In the genomic region with DNA sequence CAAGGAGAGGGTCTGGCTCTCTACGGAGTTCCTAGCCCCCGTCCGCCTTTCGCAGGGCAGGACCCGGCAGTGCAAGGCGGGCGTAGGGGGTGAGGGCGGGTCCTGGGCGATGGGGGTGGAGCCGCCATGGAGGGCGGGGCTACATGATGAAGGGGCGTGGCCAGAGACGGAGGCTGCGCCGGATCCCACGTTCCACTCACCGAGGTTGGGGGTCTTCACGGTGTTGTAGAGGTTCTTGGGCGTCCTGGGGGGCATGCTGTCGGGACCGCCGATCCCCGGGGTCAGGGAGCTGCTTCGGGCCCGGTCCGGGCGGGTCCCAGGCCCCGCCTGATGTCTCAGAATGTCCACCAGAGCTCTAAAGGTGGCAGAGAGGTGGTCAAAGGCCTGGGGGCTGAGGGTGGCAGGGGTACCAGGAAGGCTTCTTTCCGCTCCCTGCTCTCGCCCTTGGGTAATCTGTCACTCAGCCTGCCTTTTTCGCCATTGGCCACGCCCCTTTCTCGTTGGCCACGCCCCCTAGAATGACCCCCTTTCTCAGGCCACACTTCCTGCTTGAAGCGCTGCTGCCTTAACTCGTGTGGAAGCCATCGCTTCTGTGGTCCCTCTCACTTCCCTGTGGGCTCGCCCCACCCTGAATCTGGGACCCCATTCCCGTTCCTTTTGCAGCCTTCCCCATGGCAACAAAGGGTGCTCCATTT, we compare ENCODE assay signal across 12 cellular contexts. TPM values are rescaled to one million over a fixed set of nuclear protein-coding genes. Genes with fewer than 3 reads are reported as not detected.
A peak's percentile ranks its signal among the peaks of the same experiment; 100 is the strongest.
DNase-seq lines count a peak whose midpoint lies in the region; ATAC-seq and TF ChIP-seq lines count a peak whose summit lies in the region.
"Had no signal": no experiment of that assay in that cellular context is flagged by ENCODE, and none has a peak within 500 bp of the region (broad histone marks: within the 10 kb centered on the region; RNA-seq: fewer than 3 reads in every experiment).

No MANE protein-coding gene starts in this region.

- peaks cover 17% of the 10 kb centered on the region for H3K36me3 Mint-ChIP-seq in glutamatergic neuron (ENCODE audit: unreplicated experiment)

- H3K4me3 Mint-ChIP-seq in glutamatergic neuron (ENCODE audit: unreplicated experiment), result peak overlapping the region; percentile 58

- peak overlapping the region; percentile 75 for H3K27ac ChIP-seq in 22Rv1
- H3K27ac ChIP-seq: right lobe of liver had no signal

- DNase-seq in DMS153 treated with DMSO at 0.1 percent for 48 hours (lab: John Stamatoyannopoulos, UW; ENCODE audit: unreplicated experiment) (peak; percentile 16), NOMO-1 treated with DMSO at 0.1 percent for 48 hours (lab: John Stamatoyannopoulos, UW; ENCODE audit: unreplicated experiment) (peak; percentile 63), glutamatergic neuron (peak; percentile 69), SW 1271 (lab: John Stamatoyannopoulos, UW) (no peak), GF-D8 (lab: John Stamatoyannopoulos, UW) (no peak)
- no peak for DNase-seq in stimulated activated CD4-positive, alpha-beta T cell treated with anti-CD3 and anti-CD28 coated beads, Interleukin-2, amount 100 ng/mL, for 48 hours
- DNase-seq: activated effector memory CD4-positive, alpha-beta T cell treated with anti-CD3 and anti-CD28 coated beads, Interleukin-2, amount 50 U/mL, for 16 hours had no signal

- peaks cover 12% of the 10 kb centered on the region for H3K9me3 Mint-ChIP-seq in glutamatergic neuron (ENCODE audit: unreplicated experiment)

- peak overlapping the region; percentile 49 for H3K27ac Mint-ChIP-seq in glutamatergic neuron (ENCODE audit: unreplicated experiment)

- peaks cover 39% of the 10 kb centered on the region for H3K27me3 Mint-ChIP-seq in glutamatergic neuron (ENCODE audit: unreplicated experiment)

- H3K4me1 Mint-ChIP-seq in glutamatergic neuron (ENCODE audit: low read depth, unreplicated experiment), result peaks cover 10% of the 10 kb centered on the region

- TF ChIP-seq CTCF in 22Rv1 (IDR thresholded peaks at IDR 0.05) (no peak), glutamatergic neuron (IDR thresholded peaks at IDR 0.05; ENCODE audit: partially characterized antibody, unreplicated experiment) (no peak)

- no peak for ATAC-seq in GM21528 (IDR thresholded peaks at IDR 0.05; ENCODE audit: low FRiP score, unreplicated experiment)
- ATAC-seq: left lobe of liver, right lobe of liver had no signal

RNA-seq across cellular contexts. Expression of a gene that starts 2.5 kb away (rescaled TPM):
- 3.2 TPM for total RNA-seq in glutamatergic neuron (ENCODE audit: unreplicated experiment)
- total RNA-seq: G401, left lobe of liver had no signal

RNA-seq across cellular contexts. Expression of a gene that starts 20.9 kb away (rescaled TPM):
- 24.9 TPM for total RNA-seq in glutamatergic neuron (ENCODE audit: unreplicated experiment)

RNA-seq across cellular contexts. Expression of a gene that starts 24.0 kb away (rescaled TPM):
- total RNA-seq in glutamatergic neuron (ENCODE audit: unreplicated experiment), result not detected
- total RNA-seq: G401, left lobe of liver, right lobe of liver had no signal

RNA-seq across cellular contexts. Expression of a gene that starts 33.0 kb away (rescaled TPM):
- 235 TPM for total RNA-seq in glutamatergic neuron (ENCODE audit: unreplicated experiment)

RNA-seq across cellular contexts. Expression of a gene that starts 35.9 kb away (rescaled TPM):
- 13.7 TPM for total RNA-seq in glutamatergic neuron (ENCODE audit: unreplicated experiment)

Comparison
In these comparisons a context has a peak if more than half of its experiments do, and no peak if none do; other contexts are left out.
1. DNase-seq: peak in DMS153 treated with DMSO at 0.1 percent for 48 hours (single experiment), NOMO-1 treated with DMSO at 0.1 percent for 48 hours (single experiment) and glutamatergic neuron (single experiment); none in SW 1271 (0 of 2), stimulated activated CD4-positive, alpha-beta T cell treated with anti-CD3 and anti-CD28 coated beads, Interleukin-2, amount 100 ng/mL, for 48 hours (0 of 2) and GF-D8 (single experiment).